23 cellular contexts compared by ENCODE assay signal in genomic region chr19:11457115-11457514, GRCh38. TPM values are rescaled to one million over a fixed set of nuclear protein-coding genes. Genes with fewer than 3 reads are reported as not detected.
DNase-seq lines count a peak whose midpoint lies in the region; ATAC-seq and TF ChIP-seq lines count a peak whose summit lies in the region.
"Had no signal": no experiment of that assay in that cellular context is flagged by ENCODE, and none has a peak within 500 bp of the region (broad histone marks: within the 10 kb centered on the region; RNA-seq: fewer than 3 reads in every experiment).

No MANE protein-coding gene starts in this region.

- H3K27ac ChIP-seq in GM23338 (ENCODE audit: low read depth), result no peak overlapping the region
- peak overlapping the region; percentile 97 for H3K27ac ChIP-seq in layer of hippocampus (ENCODE audit: low read depth, low read length)

- no peaks in the 10 kb centered on the region for H4K20me1 ChIP-seq in GM23338 (replicated peaks; ENCODE audit: insufficient read depth)

- H3K4me1 Mint-ChIP-seq in GM23338, result peaks cover 15% of the 10 kb centered on the region
- H3K4me1 Mint-ChIP-seq: activated naive CD4-positive, alpha-beta T cell treated with anti-CD3 and anti-CD28 coated beads, Interleukin-2, amount 10 ng/mL, durations not matched to agents 7 days and 5 days; natural killer cell had no signal

- DNase-seq in GM23338 (ENCODE audit: low spot score) (no peak), choroid plexus epithelial cell (ENCODE audit: low read depth) (peak; percentile 15), retinal pigment epithelial cell (ENCODE audit: low read depth) (peak; percentile 57), cerebellum (ENCODE audit: low spot score) (no peak), DMS53 (lab: John Stamatoyannopoulos, UW) (no peak), GM10266 (ENCODE audit: extremely low spot score) (no peak)
- DNase-seq: activated naive CD4-positive, alpha-beta T cell treated with anti-CD3 and anti-CD28 coated beads, Interleukin-2, amount 10 ng/mL, durations not matched to agents 7 days and 5 days; activated T-cell treated with anti-CD3 and anti-CD28 coated beads, Interleukin-2, amount 50 U/mL, for 48 hours; KG1; mammary epithelial cell; MV-4-11; natural killer cell; NCI-H187; NCI-H748 treated with DMSO at 0.1 percent for 48 hours; Right ventricle myocardium superior; stimulated activated naive CD4-positive, alpha-beta T cell had no signal

- H3K9me2 ChIP-seq in GM23338 (ENCODE audit: insufficient read depth), result no peaks in the 10 kb centered on the region

- H3K79me2 ChIP-seq in GM23338 (replicated peaks; ENCODE audit: insufficient read depth), result no peaks in the 10 kb centered on the region

- ATAC-seq in GM23338, result peak; percentile 14
- no peak for ATAC-seq in HG02840 (IDR thresholded peaks at IDR 0.05; ENCODE audit: low FRiP score, unreplicated experiment)
- ATAC-seq: natural killer cell had no signal

- H3K4me1 ChIP-seq in GM23338 (ENCODE audit: insufficient read depth), result peaks cover 18% of the 10 kb centered on the region

- no peaks in the 10 kb centered on the region for H3K27me3 ChIP-seq in GM23338 (ENCODE audit: insufficient read depth)
- no peaks in the 10 kb centered on the region for H3K27me3 ChIP-seq in layer of hippocampus (ENCODE audit: control insufficient read depth, insufficient read depth, low read length)

- H3K27me3 Mint-ChIP-seq in GM23338 (ENCODE audit: insufficient read depth, low read depth, poor library complexity), result peaks cover 10% of the 10 kb centered on the region

- H3K9me3 Mint-ChIP-seq in GM23338, result no peaks in the 10 kb centered on the region; the same call in 2 of the 3 replicates
- H3K9me3 Mint-ChIP-seq: activated naive CD4-positive, alpha-beta T cell treated with anti-CD3 and anti-CD28 coated beads, Interleukin-2, amount 10 ng/mL, durations not matched to agents 7 days and 5 days; natural killer cell; type B pancreatic cell had no signal

- H3K27ac Mint-ChIP-seq in GM23338, result no peak overlapping the region
- H3K27ac Mint-ChIP-seq: activated naive CD4-positive, alpha-beta T cell treated with anti-CD3 and anti-CD28 coated beads, Interleukin-2, amount 10 ng/mL, durations not matched to agents 7 days and 5 days; natural killer cell; type B pancreatic cell had no signal

- 0 out of 2 replicates have a peak, but pooled peaks cover 7% of the 10 kb centered on the region for H3F3A ChIP-seq in GM23338 (replicated peaks; ENCODE audit: low read depth)

- no peak overlapping the region for H2AFZ ChIP-seq in GM23338

- no peaks in the 10 kb centered on the region; the same call in 2 of the 3 replicates for H3K36me3 Mint-ChIP-seq in GM23338 (ENCODE audit: low read depth)
- H3K36me3 Mint-ChIP-seq: activated naive CD4-positive, alpha-beta T cell treated with anti-CD3 and anti-CD28 coated beads, Interleukin-2, amount 10 ng/mL, durations not matched to agents 7 days and 5 days; natural killer cell; type B pancreatic cell had no signal

- no peak overlapping the region for H3K4me2 ChIP-seq in GM23338

- no peaks in the 10 kb centered on the region for H3K36me3 ChIP-seq in GM23338 (ENCODE audit: insufficient read depth)

- H3K4me3 ChIP-seq in GM23338 (no peak overlapping the region), choroid plexus epithelial cell (ENCODE audit: low read depth, low read length) (no peak overlapping the region), retinal pigment epithelial cell (ENCODE audit: low read length) (no peak overlapping the region)

- TF ChIP-seq CTCF in GM23338 (conservative IDR thresholded peaks at IDR 0.05; ENCODE audit: low read depth in 2 of 2) (no peak), choroid plexus epithelial cell (conservative IDR thresholded peaks at IDR 0.05; ENCODE audit: low read depth, low read length) (no peak), retinal pigment epithelial cell (conservative IDR thresholded peaks at IDR 0.05; ENCODE audit: low read depth, low read length) (no peak), GM10266 (IDR thresholded peaks at IDR 0.05; ENCODE audit: control insufficient read depth, insufficient read depth, low read depth, missing control alignments) (no peak)

- H3K4me3 Mint-ChIP-seq in GM23338, result no peak overlapping the region
- H3K4me3 Mint-ChIP-seq: activated naive CD4-positive, alpha-beta T cell treated with anti-CD3 and anti-CD28 coated beads, Interleukin-2, amount 10 ng/mL, durations not matched to agents 7 days and 5 days; natural killer cell; type B pancreatic cell had no signal

TF ChIP-seq in GM23338, 12 proteins besides CTCF, POLR2A, EP300 and RAD21:
- no peak for TF ChIP-seq STAT1 (IDR thresholded peaks at IDR 0.05; ENCODE audit: unreplicated experiment)
- TF ChIP-seq ZNF331 (CRISPR knock-in tag; IDR thresholded peaks at IDR 0.05; ENCODE audit: low read depth), result no peak

RNA-seq across cellular contexts. Expression of gene PRKCSH, which starts 21.7 kb away (rescaled TPM):
- total RNA-seq in GM23338 (2014; rRNA removed; shearing (Covaris generic)), result 107 and 130 TPM in 2 replicates
- polyA plus RNA-seq in GM23338 (2016; fragmentation: Nextera tagmentation; extraction: Ambion mirVana), result 85.3 and 90.3 TPM in 2 replicates
- total RNA-seq in cerebellum, result 47.5 TPM

RNA-seq across cellular contexts. Expression of gene ODAD3, which starts 22.2 kb away (rescaled TPM):
- total RNA-seq in GM23338 (2014; rRNA removed; shearing (Covaris generic)), result 0.54 and 1.5 TPM in 2 replicates
- polyA plus RNA-seq in GM23338 (2016; fragmentation: Nextera tagmentation; extraction: Ambion mirVana), result 6.1 TPM in 2 replicates
- 0.82 TPM for total RNA-seq in cerebellum
- total RNA-seq: natural killer cell had no signal

RNA-seq across cellular contexts. Expression of gene ELAVL3, which starts 23.7 kb away (rescaled TPM):
- 1.2 and 1.7 TPM in 2 replicates for total RNA-seq in GM23338 (2014; rRNA removed; shearing (Covaris generic))
- 0.45 and 0.63 TPM in 2 replicates for polyA plus RNA-seq in GM23338 (2016; fragmentation: Nextera tagmentation; extraction: Ambion mirVana)
- total RNA-seq in cerebellum, result 88.8 TPM
- total RNA-seq: activated CD8-positive, alpha-beta memory T cell treated with anti-CD3 and anti-CD28 coated beads for 36 hours; astrocyte; mammary epithelial cell; natural killer cell; posterior vena cava had no signal
- polyA plus RNA-seq: keratinocyte, mammary epithelial cell had no signal

RNA-seq across cellular contexts. Expression of gene RGL3, which starts 38.0 kb away (rescaled TPM):
- total RNA-seq in GM23338 (2014; rRNA removed; shearing (Covaris generic)), result 46.8 and 49.4 TPM in 2 replicates
- polyA plus RNA-seq in GM23338 (2016; fragmentation: Nextera tagmentation; extraction: Ambion mirVana), result 48.8 and 49.2 TPM in 2 replicates
- total RNA-seq in cerebellum, result 0.18 TPM
- total RNA-seq: activated CD8-positive, alpha-beta memory T cell treated with anti-CD3 and anti-CD28 coated beads for 36 hours had no signal
- polyA plus RNA-seq: keratinocyte had no signal

RNA-seq across cellular contexts. Expression of gene ZNF653, which starts 48.5 kb away (rescaled TPM):
- total RNA-seq in GM23338 (2014; rRNA removed; shearing (Covaris generic)), result 4.9 and 5.3 TPM in 2 replicates
- 2.5 and 4.1 TPM in 2 replicates for polyA plus RNA-seq in GM23338 (2016; fragmentation: Nextera tagmentation; extraction: Ambion mirVana)
- 11.0 TPM for total RNA-seq in cerebellum

Comparison
In these comparisons a context has a peak if more than half of its experiments do, and no peak if none do; other contexts are left out.
1. DNase-seq: peak in choroid plexus epithelial cell (single experiment) and retinal pigment epithelial cell (single experiment); none in GM23338 (single experiment), cerebellum (single experiment), DMS53 (single experiment) and GM10266 (single experiment).
2. RNA of gene ELAVL3, which starts 23.7 kb away (total RNA-seq): 88.8 TPM in cerebellum (single experiment); 1.2 to 1.7 TPM in GM23338; every median in the first group is over 10 times any median in the second.